9 cellular contexts compared by ENCODE assay signal in the genomic region with DNA sequence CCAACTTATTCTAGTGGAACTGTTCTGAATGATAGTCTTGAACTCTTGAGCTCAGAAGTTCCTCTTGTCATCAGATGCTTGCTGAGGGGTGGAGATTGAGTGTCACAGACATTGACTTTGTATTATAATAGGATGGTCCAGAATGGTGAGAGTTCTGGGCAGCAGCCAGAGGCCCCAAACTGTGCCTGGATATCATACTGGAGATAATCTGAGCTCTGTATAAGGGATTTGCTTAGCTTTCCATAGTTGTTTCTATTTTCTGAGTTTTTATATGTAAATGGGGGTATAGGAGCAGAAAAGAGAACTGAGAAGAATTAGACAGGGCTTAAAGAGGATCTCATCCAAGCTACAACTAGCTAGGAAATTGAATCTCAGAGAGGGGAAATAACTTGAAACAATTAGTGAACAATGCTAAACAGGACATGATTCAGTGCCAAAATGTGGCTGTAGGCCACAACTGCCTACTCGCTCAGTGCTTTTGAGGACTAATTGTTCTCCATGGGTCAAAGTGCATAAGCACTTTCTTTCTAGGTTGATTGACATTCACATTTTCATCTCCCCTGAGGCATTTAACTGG. TPM values are rescaled to one million over a fixed set of nuclear protein-coding genes. Genes with fewer than 3 reads are reported as not detected.
A peak's percentile ranks its signal among the peaks of the same experiment; 100 is the strongest.
DNase-seq lines count a peak whose midpoint lies in the region; ATAC-seq lines count a peak whose summit lies in the region.
"Had no signal": no experiment of that assay in that cellular context is flagged by ENCODE, and none has a peak within 500 bp of the region (broad histone marks: within the 10 kb centered on the region; RNA-seq: fewer than 3 reads in every experiment).

No MANE protein-coding gene starts in this region.

- no peaks in the 10 kb centered on the region for H3K27me3 Mint-ChIP-seq in activated naive CD8-positive, alpha-beta T cell
- H3K27me3 Mint-ChIP-seq in immature natural killer cell (ENCODE audit: low read depth in 3 of 3) = peaks cover 0 to 4% (median 1%) of the 10 kb centered on the region in 3 donors
- H3K27me3 Mint-ChIP-seq in stimulated activated naive CD8-positive, alpha-beta T cell treated with anti-CD3 and anti-CD28 coated beads, Interleukin-15, Interleukin-2, amounts not matched to agents 100 ng/mL and 50 ng/mL, for 24 hours = no peaks in the 10 kb centered on the region
- H3K27me3 Mint-ChIP-seq: activated CD4-positive, alpha-beta memory T cell treated with anti-CD3 and anti-CD28 coated beads, Interleukin-2, amount 10 ng/mL, durations not matched to agents 7 days and 5 days had no signal

- no peaks in the 10 kb centered on the region for H3K9me3 Mint-ChIP-seq in activated naive CD8-positive, alpha-beta T cell (ENCODE audit: low read depth)
- peaks cover 0 to under 1% (median 0%) of the 10 kb centered on the region in 6 donors for H3K9me3 Mint-ChIP-seq in immature natural killer cell
- no peaks in the 10 kb centered on the region for H3K9me3 Mint-ChIP-seq in stimulated activated naive CD8-positive, alpha-beta T cell treated with anti-CD3 and anti-CD28 coated beads, Interleukin-15, Interleukin-2, amounts not matched to agents 100 ng/mL and 50 ng/mL, for 24 hours
- H3K9me3 Mint-ChIP-seq: activated CD4-positive, alpha-beta memory T cell treated with anti-CD3 and anti-CD28 coated beads, Interleukin-2, amount 10 ng/mL, durations not matched to agents 7 days and 5 days had no signal

- peaks cover 33% of the 10 kb centered on the region for H3K4me1 Mint-ChIP-seq in activated naive CD8-positive, alpha-beta T cell (ENCODE audit: low read depth)
- H3K4me1 Mint-ChIP-seq in immature natural killer cell = peaks cover 5 to 10% of the 10 kb centered on the region in 2 donors
- H3K4me1 Mint-ChIP-seq in stimulated activated naive CD8-positive, alpha-beta T cell treated with anti-CD3 and anti-CD28 coated beads, Interleukin-15, Interleukin-2, amounts not matched to agents 100 ng/mL and 50 ng/mL, for 24 hours (ENCODE audit: low read depth) = peaks cover 34% of the 10 kb centered on the region

- DNase-seq in LHCN-M2 (ENCODE audit: low read depth) (peak; percentile 35), immature natural killer cell (no peak)
- no peak for DNase-seq in stimulated activated CD4-positive, alpha-beta T cell treated with anti-CD3 and anti-CD28 coated beads, Interleukin-1b, Interleukin-23, amount 100 ng/mL, for 48 hours
- no peak for DNase-seq in stimulated activated CD4-positive, alpha-beta T cell treated with anti-CD3 and anti-CD28 coated beads, Interleukin-4, amount 100 ng/mL, for 24 hours
- DNase-seq: activated CD4-positive, alpha-beta memory T cell treated with anti-CD3 and anti-CD28 coated beads, Interleukin-2, amount 10 ng/mL, durations not matched to agents 7 days and 5 days; NCI-H187 treated with DMSO at 0.1 percent for 48 hours had no signal

- H3K36me3 Mint-ChIP-seq in activated naive CD8-positive, alpha-beta T cell = no peaks in the 10 kb centered on the region
- no peaks in the 10 kb centered on the region for H3K36me3 Mint-ChIP-seq in immature natural killer cell
- no peaks in the 10 kb centered on the region for H3K36me3 Mint-ChIP-seq in stimulated activated naive CD8-positive, alpha-beta T cell treated with anti-CD3 and anti-CD28 coated beads, Interleukin-15, Interleukin-2, amounts not matched to agents 100 ng/mL and 50 ng/mL, for 24 hours (ENCODE audit: low read depth)

- H3K4me3 Mint-ChIP-seq in activated naive CD8-positive, alpha-beta T cell = no peak overlapping the region
- H3K4me3 Mint-ChIP-seq in immature natural killer cell = no peak overlapping the region
- H3K4me3 Mint-ChIP-seq in stimulated activated naive CD8-positive, alpha-beta T cell treated with anti-CD3 and anti-CD28 coated beads, Interleukin-15, Interleukin-2, amounts not matched to agents 100 ng/mL and 50 ng/mL, for 24 hours = no peak overlapping the region
- H3K4me3 Mint-ChIP-seq: activated CD4-positive, alpha-beta memory T cell treated with anti-CD3 and anti-CD28 coated beads, Interleukin-2, amount 10 ng/mL, durations not matched to agents 7 days and 5 days had no signal

- no peak for ATAC-seq in HG03521 (IDR thresholded peaks at IDR 0.05; ENCODE audit: unreplicated experiment)

- peak overlapping the region; percentile 12 for H3K27ac Mint-ChIP-seq in activated naive CD8-positive, alpha-beta T cell
- H3K27ac Mint-ChIP-seq in immature natural killer cell = peak overlapping the region; percentile 5 to 66 (median 10)
- peak overlapping the region; percentile 2 for H3K27ac Mint-ChIP-seq in stimulated activated naive CD8-positive, alpha-beta T cell treated with anti-CD3 and anti-CD28 coated beads, Interleukin-15, Interleukin-2, amounts not matched to agents 100 ng/mL and 50 ng/mL, for 24 hours
- H3K27ac Mint-ChIP-seq: activated CD4-positive, alpha-beta memory T cell treated with anti-CD3 and anti-CD28 coated beads, Interleukin-2, amount 10 ng/mL, durations not matched to agents 7 days and 5 days had no signal

RNA-seq across cellular contexts. Expression of a gene that starts 10.1 kb away (rescaled TPM):
- 24.9 and 27.3 TPM in 2 replicates for total RNA-seq in LHCN-M2 (2014; rRNA removed)
- 3.1 TPM for polyA plus RNA-seq in LHCN-M2 (2012)
- 10 to 100 TPM in 1 of 3 donors, 1 to 10 TPM in 2; 4.7 to 13.5 (median 5.4) TPM for polyA plus RNA-seq in immature natural killer cell
